In the genomic region with DNA sequence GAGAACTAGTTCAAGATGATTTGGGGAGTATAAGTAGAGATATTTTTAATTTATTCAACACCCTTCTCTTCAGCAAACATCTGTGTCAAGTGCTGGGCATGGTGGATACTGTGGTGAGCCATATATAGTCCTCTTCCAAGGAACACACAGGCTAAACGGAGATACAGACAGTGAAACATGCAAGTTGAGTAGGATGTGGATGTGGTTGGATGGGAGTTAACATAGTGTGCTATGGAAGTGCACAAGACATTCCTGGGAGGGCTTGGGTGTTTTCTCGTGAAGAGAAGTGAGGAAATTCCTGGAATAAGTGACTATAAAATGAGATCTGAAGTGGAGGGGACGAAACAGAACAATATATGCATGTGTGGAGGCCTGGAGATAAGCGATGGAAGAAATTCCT, we compare ENCODE assay signal across 28 cellular contexts.
"Had no signal": no experiment of that assay in that cellular context is flagged by ENCODE, and none has a peak within 500 bp of the region (broad histone marks: within the 10 kb centered on the region; RNA-seq: fewer than 3 reads in every experiment).

No MANE protein-coding gene starts in this region.

- H3K36me3 Mint-ChIP-seq: immature natural killer cell had no signal

- H3K4me1 Mint-ChIP-seq: immature natural killer cell; mesothelial cell of epicardium; naive thymus-derived CD8-positive, alpha-beta T cell; nephron progenitor cell; stimulated activated naive B cell treated with anti-CD40 and anti-IgM and Interleukin-4, amounts not matched to agents 10 μg/mL and 1 μg/mL and 100 μg/mL, for 72 hours had no signal

- H3K27ac Mint-ChIP-seq: dendritic cell treated with granulocyte-macrophage colony-stimulating factor and Interleukin-4, amounts not matched to agents 40 ng/mL and 50 ng/mL, for 4 days; immature natural killer cell; mesothelial cell of epicardium; naive thymus-derived CD8-positive, alpha-beta T cell; nephron progenitor cell; stimulated activated naive B cell treated with anti-CD40 and anti-IgM and Interleukin-4, amounts not matched to agents 10 μg/mL and 1 μg/mL and 100 μg/mL, for 72 hours; stimulated activated naive CD8-positive, alpha-beta T cell treated with anti-CD3 and anti-CD28 coated beads, Interleukin-15, Interleukin-2, amounts not matched to agents 100 ng/mL and 50 ng/mL, for 24 hours had no signal

- DNase-seq: colonic mucosa; effector memory CD4-positive, alpha-beta T cell; esophagus squamous epithelium; hypothalamus; immature natural killer cell; islet precursor cell; kidney glomerular epithelial cell; left colon; left ventricle myocardium inferior; lower lobe of right lung; mucosa of descending colon; naive thymus-derived CD8-positive, alpha-beta T cell; nephron progenitor cell; occipital lobe; ovary; psoas muscle; right cardiac atrium; small intestine; stimulated activated CD4-positive, alpha-beta T cell treated with anti-CD3 and anti-CD28 coated beads, Interleukin-15, amount 100 ng/mL, for 24 hours; stimulated activated CD4-positive, alpha-beta T cell treated with anti-CD3 and anti-CD28 coated beads, Interleukin-2, amount 100 ng/mL, for 48 hours; stimulated activated naive B cell treated with anti-CD40 and anti-IgM and Interleukin-4, amounts not matched to agents 10 μg/mL and 1 μg/mL and 100 μg/mL, for 72 hours; thyroid gland; trophoblast cell had no signal

- H3K36me3 ChIP-seq: colonic mucosa, esophagus squamous epithelium, left ventricle myocardium inferior, lower lobe of right lung, ovary, suprapubic skin, thyroid gland, vagina had no signal

- H3K4me3 ChIP-seq: colonic mucosa, esophagus squamous epithelium, left ventricle myocardium inferior, lower lobe of right lung, mucosa of descending colon, ovary, psoas muscle, suprapubic skin, thyroid gland, vagina had no signal

- H3K4me3 Mint-ChIP-seq: dendritic cell treated with granulocyte-macrophage colony-stimulating factor and Interleukin-4, amounts not matched to agents 40 ng/mL and 50 ng/mL, for 4 days; immature natural killer cell; mesothelial cell of epicardium; naive thymus-derived CD8-positive, alpha-beta T cell; nephron progenitor cell; stimulated activated naive B cell treated with anti-CD40 and anti-IgM and Interleukin-4, amounts not matched to agents 10 μg/mL and 1 μg/mL and 100 μg/mL, for 72 hours; stimulated activated naive CD8-positive, alpha-beta T cell treated with anti-CD3 and anti-CD28 coated beads, Interleukin-15, Interleukin-2, amounts not matched to agents 100 ng/mL and 50 ng/mL, for 24 hours had no signal

- ATAC-seq: left colon; lower lobe of right lung; mucosa of descending colon; naive thymus-derived CD8-positive, alpha-beta T cell; right cardiac atrium; stimulated activated naive B cell treated with anti-CD40 and anti-IgM and Interleukin-4, amounts not matched to agents 10 μg/mL and 1 μg/mL and 100 μg/mL, for 72 hours had no signal

- H3K27me3 Mint-ChIP-seq: dendritic cell treated with granulocyte-macrophage colony-stimulating factor and Interleukin-4, amounts not matched to agents 40 ng/mL and 50 ng/mL, for 4 days; stimulated activated naive B cell treated with anti-CD40 and anti-IgM and Interleukin-4, amounts not matched to agents 10 μg/mL and 1 μg/mL and 100 μg/mL, for 72 hours; stimulated activated naive CD8-positive, alpha-beta T cell treated with anti-CD3 and anti-CD28 coated beads, Interleukin-15, Interleukin-2, amounts not matched to agents 100 ng/mL and 50 ng/mL, for 24 hours had no signal

- H3K27ac ChIP-seq: colonic mucosa, esophagus squamous epithelium, left ventricle myocardium inferior, lower lobe of right lung, ovary, psoas muscle, suprapubic skin, thyroid gland, vagina had no signal

- H3K27me3 ChIP-seq: colonic mucosa, ovary, suprapubic skin, thyroid gland, vagina had no signal

- H3K9me3 ChIP-seq: colonic mucosa, ovary, suprapubic skin, thyroid gland, vagina had no signal

- H3K4me1 ChIP-seq: colonic mucosa, esophagus squamous epithelium, lower lobe of right lung, psoas muscle, suprapubic skin, thyroid gland, vagina had no signal
